ENCODE assay signal across 12 cellular contexts in the genomic region with DNA sequence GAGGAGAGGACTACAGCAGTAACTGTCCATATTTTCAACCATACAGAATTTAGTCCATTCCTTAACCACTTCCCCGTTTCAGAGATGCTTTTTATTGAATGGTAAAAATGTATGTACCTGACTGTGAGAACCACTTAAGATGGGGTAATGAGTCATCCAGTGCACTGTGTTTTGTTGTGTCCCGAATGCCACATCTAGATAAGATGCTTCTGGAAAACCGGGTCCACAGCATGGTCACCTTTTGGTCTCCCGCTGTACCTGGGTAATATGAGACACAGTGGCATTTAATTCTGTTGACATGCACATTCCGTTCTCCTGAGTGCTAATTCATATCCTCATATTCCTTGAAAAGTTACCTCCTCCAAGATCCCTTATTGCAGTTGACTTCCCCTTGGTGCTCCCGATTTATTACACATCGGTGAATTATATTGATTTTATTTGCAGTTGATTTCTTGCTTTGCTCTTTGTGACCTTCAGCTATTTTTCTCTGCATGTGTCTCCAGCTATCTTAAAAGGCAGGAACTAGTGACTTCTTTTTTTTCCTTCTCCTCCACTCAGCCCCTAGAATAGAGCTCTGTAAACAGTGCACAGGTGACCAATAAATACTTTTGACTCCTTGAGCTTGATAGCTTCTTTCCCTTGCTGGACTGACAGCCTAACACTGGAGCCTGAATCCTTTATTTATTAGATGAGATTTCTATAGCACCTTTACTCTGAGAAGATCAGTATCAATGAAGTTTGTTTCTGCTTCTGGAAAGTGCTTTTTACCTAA.
"Had no signal": no experiment of that assay in that cellular context is flagged by ENCODE, and none has a peak within 500 bp of the region (broad histone marks: within the 10 kb centered on the region; RNA-seq: fewer than 3 reads in every experiment).

No MANE protein-coding gene starts in this region.

- H3K4me3 ChIP-seq: pancreas had no signal

- H3K9me3 ChIP-seq: pancreas had no signal

- DNase-seq: activated CD4-positive, alpha-beta T cell treated with anti-CD3 and anti-CD28 coated beads for 48 hours; activated CD8-positive, alpha-beta T cell treated with anti-CD3 and anti-CD28 coated beads for 36 hours; activated naive CD8-positive, alpha-beta T cell treated with anti-CD3 and anti-CD28 coated beads, Interleukin-2, amount 10 ng/mL, durations not matched to agents 7 days and 5 days; activated T-cell treated with anti-CD3 and anti-CD28 coated beads, Interleukin-2, amount 50 U/mL, for 48 hours; brain microvascular endothelial cell; dermis blood vessel endothelial cell; effector memory CD8-positive, alpha-beta T cell; foreskin melanocyte; naive B cell; pancreas; WERI-Rb-1 had no signal

- H3K27me3 ChIP-seq: brain microvascular endothelial cell, pancreas had no signal

- H3K27ac ChIP-seq: brain microvascular endothelial cell, pancreas, WERI-Rb-1 had no signal

- H3K36me3 ChIP-seq: brain microvascular endothelial cell, pancreas had no signal

- ATAC-seq: activated CD8-positive, alpha-beta T cell treated with anti-CD3 and anti-CD28 coated beads for 36 hours; effector memory CD8-positive, alpha-beta T cell; pancreas; stimulated activated effector memory CD8-positive, alpha-beta T cell treated with anti-CD3 and anti-CD28 coated beads, Interleukin-12 subunit alpha, Interleukin-12 subunit beta, amount 100 ng/mL, for 72 hours had no signal

- H3K4me1 ChIP-seq: pancreas had no signal
